1 cellular context compared by ENCODE assay signal in the genomic region with DNA sequence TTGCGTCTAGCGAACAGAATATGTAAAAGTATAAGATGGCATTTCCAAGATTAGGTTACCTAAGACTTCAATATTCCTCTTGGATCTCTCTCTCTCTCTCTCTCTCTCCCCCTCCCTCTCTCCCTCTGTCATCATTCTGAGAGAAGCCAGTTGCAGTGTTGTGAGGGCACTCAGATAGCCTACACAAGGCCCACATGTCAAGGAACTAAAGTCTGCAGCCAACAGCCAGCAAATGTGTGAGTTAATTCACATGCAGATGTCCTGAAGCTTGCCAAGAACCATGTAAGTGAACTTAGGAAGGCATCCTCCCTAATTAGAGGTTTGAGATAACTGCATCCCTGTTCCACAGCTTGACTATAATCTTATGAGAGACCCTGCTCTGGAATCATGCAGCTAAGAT.
TF ChIP-seq lines count a peak whose summit lies in the region.

No MANE protein-coding gene starts in this region.

TF ChIP-seq in WTC11, 78 proteins besides CTCF, POLR2A, EP300 and RAD21 (continued from another document):
- TF ChIP-seq, protein P1, sequence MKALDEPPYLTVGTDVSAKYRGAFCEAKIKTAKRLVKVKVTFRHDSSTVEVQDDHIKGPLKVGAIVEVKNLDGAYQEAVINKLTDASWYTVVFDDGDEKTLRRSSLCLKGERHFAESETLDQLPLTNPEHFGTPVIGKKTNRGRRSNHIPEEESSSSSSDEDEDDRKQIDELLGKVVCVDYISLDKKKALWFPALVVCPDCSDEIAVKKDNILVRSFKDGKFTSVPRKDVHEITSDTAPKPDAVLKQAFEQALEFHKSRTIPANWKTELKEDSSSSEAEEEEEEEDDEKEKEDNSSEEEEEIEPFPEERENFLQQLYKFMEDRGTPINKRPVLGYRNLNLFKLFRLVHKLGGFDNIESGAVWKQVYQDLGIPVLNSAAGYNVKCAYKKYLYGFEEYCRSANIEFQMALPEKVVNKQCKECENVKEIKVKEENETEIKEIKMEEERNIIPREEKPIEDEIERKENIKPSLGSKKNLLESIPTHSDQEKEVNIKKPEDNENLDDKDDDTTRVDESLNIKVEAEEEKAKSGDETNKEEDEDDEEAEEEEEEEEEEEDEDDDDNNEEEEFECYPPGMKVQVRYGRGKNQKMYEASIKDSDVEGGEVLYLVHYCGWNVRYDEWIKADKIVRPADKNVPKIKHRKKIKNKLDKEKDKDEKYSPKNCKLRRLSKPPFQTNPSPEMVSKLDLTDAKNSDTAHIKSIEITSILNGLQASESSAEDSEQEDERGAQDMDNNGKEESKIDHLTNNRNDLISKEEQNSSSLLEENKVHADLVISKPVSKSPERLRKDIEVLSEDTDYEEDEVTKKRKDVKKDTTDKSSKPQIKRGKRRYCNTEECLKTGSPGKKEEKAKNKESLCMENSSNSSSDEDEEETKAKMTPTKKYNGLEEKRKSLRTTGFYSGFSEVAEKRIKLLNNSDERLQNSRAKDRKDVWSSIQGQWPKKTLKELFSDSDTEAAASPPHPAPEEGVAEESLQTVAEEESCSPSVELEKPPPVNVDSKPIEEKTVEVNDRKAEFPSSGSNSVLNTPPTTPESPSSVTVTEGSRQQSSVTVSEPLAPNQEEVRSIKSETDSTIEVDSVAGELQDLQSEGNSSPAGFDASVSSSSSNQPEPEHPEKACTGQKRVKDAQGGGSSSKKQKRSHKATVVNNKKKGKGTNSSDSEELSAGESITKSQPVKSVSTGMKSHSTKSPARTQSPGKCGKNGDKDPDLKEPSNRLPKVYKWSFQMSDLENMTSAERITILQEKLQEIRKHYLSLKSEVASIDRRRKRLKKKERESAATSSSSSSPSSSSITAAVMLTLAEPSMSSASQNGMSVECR (CRISPR knock-in tag; IDR thresholded peaks at IDR 0.05; ENCODE audit: borderline replicate concordance): no peak
- TF ChIP-seq ZNF317 (CRISPR knock-in tag; IDR thresholded peaks at IDR 0.05; ENCODE audit: borderline replicate concordance, low read depth) (no peak), ELF4 (CRISPR knock-in tag; IDR thresholded peaks at IDR 0.05; ENCODE audit: low read depth) (no peak), ESRRA (CRISPR knock-in tag; IDR thresholded peaks at IDR 0.05; ENCODE audit: borderline replicate concordance) (no peak), ZBTB21 (CRISPR knock-in tag; IDR thresholded peaks at IDR 0.05; ENCODE audit: borderline replicate concordance) (no peak), MXD4 (CRISPR knock-in tag; IDR thresholded peaks at IDR 0.05; ENCODE audit: borderline replicate concordance) (no peak), FOXJ3 (CRISPR knock-in tag; IDR thresholded peaks at IDR 0.05; ENCODE audit: borderline replicate concordance) (no peak)
- TF ChIP-seq, protein P2, sequence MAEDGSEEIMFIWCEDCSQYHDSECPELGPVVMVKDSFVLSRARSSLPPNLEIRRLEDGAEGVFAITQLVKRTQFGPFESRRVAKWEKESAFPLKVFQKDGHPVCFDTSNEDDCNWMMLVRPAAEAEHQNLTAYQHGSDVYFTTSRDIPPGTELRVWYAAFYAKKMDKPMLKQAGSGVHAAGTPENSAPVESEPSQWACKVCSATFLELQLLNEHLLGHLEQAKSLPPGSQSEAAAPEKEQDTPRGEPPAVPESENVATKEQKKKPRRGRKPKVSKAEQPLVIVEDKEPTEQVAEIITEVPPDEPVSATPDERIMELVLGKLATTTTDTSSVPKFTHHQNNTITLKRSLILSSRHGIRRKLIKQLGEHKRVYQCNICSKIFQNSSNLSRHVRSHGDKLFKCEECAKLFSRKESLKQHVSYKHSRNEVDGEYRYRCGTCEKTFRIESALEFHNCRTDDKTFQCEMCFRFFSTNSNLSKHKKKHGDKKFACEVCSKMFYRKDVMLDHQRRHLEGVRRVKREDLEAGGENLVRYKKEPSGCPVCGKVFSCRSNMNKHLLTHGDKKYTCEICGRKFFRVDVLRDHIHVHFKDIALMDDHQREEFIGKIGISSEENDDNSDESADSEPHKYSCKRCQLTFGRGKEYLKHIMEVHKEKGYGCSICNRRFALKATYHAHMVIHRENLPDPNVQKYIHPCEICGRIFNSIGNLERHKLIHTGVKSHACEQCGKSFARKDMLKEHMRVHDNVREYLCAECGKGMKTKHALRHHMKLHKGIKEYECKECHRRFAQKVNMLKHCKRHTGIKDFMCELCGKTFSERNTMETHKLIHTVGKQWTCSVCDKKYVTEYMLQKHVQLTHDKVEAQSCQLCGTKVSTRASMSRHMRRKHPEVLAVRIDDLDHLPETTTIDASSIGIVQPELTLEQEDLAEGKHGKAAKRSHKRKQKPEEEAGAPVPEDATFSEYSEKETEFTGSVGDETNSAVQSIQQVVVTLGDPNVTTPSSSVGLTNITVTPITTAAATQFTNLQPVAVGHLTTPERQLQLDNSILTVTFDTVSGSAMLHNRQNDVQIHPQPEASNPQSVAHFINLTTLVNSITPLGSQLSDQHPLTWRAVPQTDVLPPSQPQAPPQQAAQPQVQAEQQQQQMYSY (CRISPR knock-in tag; IDR thresholded peaks at IDR 0.05): no peak
- TF ChIP-seq, protein P3, sequence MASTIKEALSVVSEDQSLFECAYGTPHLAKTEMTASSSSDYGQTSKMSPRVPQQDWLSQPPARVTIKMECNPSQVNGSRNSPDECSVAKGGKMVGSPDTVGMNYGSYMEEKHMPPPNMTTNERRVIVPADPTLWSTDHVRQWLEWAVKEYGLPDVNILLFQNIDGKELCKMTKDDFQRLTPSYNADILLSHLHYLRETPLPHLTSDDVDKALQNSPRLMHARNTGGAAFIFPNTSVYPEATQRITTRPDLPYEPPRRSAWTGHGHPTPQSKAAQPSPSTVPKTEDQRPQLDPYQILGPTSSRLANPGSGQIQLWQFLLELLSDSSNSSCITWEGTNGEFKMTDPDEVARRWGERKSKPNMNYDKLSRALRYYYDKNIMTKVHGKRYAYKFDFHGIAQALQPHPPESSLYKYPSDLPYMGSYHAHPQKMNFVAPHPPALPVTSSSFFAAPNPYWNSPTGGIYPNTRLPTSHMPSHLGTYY (CRISPR knock-in tag; IDR thresholded peaks at IDR 0.05): no peak
TF ChIP-seq in WTC11: peak in this region for 0.
